ENCODE assay signal across 23 cellular contexts in the genomic region with DNA sequence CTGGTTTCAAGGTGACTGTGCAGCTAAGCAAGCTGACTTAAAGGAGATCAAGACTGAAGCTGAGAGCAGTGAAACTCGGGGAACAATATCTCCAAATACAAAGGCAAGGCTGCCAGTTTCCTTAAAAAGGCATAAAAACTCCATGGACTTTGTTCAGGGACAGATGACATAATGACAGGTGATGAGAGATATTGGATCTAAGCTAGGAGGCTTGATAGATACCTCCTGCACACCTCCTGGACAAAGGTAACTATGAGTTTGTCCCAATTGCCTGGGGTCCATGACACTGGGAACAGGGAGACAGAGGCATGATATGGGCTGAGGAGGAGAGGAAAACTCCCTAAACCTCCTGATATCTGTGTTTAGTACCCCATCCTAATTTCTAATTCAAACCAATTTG. TPM values are rescaled to one million over a fixed set of nuclear protein-coding genes. Genes with fewer than 3 reads are reported as not detected.
DNase-seq lines count a peak whose midpoint lies in the region; ATAC-seq and TF ChIP-seq lines count a peak whose summit lies in the region.
"Had no signal": no experiment of that assay in that cellular context is flagged by ENCODE, and none has a peak within 500 bp of the region (broad histone marks: within the 10 kb centered on the region; RNA-seq: fewer than 3 reads in every experiment).

No MANE protein-coding gene starts in this region.

- H3K4me2 ChIP-seq in osteoblast (ENCODE audit: insufficient read depth, low read length): no peak overlapping the region
- H3K4me2 ChIP-seq: BLaER1 had no signal

- peak; percentile 66 for ATAC-seq in left lobe of liver
- ATAC-seq in activated naive CD4-positive, alpha-beta T cell treated with anti-CD3 and anti-CD28 coated beads, Interleukin-2, amount 50 U/mL, for 72 hours: no peak
- no peak for ATAC-seq in lower lobe of right lung
- ATAC-seq: GM12878 had no signal

- no peak overlapping the region for H3K27ac ChIP-seq in esophagus muscularis mucosa (replicated peaks in 1 of 4)
- H3K27ac ChIP-seq in osteoblast (ENCODE audit: low read depth, low read length): no peak overlapping the region
- H3K27ac ChIP-seq in lower lobe of right lung: no peak overlapping the region
- H3K27ac ChIP-seq: BLaER1 had no signal

- H3K36me3 Mint-ChIP-seq in activated naive CD4-positive, alpha-beta T cell treated with anti-CD3 and anti-CD28 coated beads, Interleukin-2, amount 50 U/mL, for 72 hours: no peaks in the 10 kb centered on the region
- H3K36me3 Mint-ChIP-seq: CD14-positive monocyte; CD4-positive, alpha-beta memory T cell; CD4-positive, CD25-positive, alpha-beta regulatory T cell; CD8-positive, alpha-beta memory T cell had no signal

- no peak overlapping the region for H3K4me3 ChIP-seq in esophagus muscularis mucosa
- no peak overlapping the region for H3K4me3 ChIP-seq in osteoblast (ENCODE audit: insufficient read depth, low read length)
- H3K4me3 ChIP-seq in lower lobe of right lung: no peak overlapping the region
- H3K4me3 ChIP-seq: BLaER1, GM12878 had no signal

- H3K9me3 ChIP-seq in esophagus muscularis mucosa (no peaks in the 10 kb centered on the region), osteoblast (ENCODE audit: low read depth, low read length) (no peaks in the 10 kb centered on the region), lower lobe of right lung (no peaks in the 10 kb centered on the region)
- H3K9me3 ChIP-seq: BE2C, BLaER1 had no signal

- TF ChIP-seq CTCF in esophagus muscularis mucosa (IDR thresholded peaks at IDR 0.05) (no peak), osteoblast (IDR thresholded peaks at IDR 0.05; ENCODE audit: extremely low read depth, low read depth, low read length) (no peak), lower lobe of right lung (IDR thresholded peaks at IDR 0.05) (no peak)

- H3K4me1 ChIP-seq in esophagus muscularis mucosa (no peaks in the 10 kb centered on the region), osteoblast (ENCODE audit: insufficient read depth, low read length) (no peaks in the 10 kb centered on the region), lower lobe of right lung (no peaks in the 10 kb centered on the region)
- H3K4me1 ChIP-seq: BE2C, BLaER1 had no signal

- no peaks in the 10 kb centered on the region for H4K20me1 ChIP-seq in osteoblast (ENCODE audit: insufficient read depth, low read length)
- H4K20me1 ChIP-seq: BLaER1 had no signal

- no peaks in the 10 kb centered on the region for H3K79me2 ChIP-seq in osteoblast (ENCODE audit: insufficient read depth, low read length)

- 67% methylated on average over 1 of the region's 1 CpG for WGBS in esophagus muscularis mucosa

- TF ChIP-seq EP300 in esophagus muscularis mucosa (IDR thresholded peaks at IDR 0.05): no peak

- H3K36me3 ChIP-seq in esophagus muscularis mucosa: no peaks in the 10 kb centered on the region
- no peaks in the 10 kb centered on the region for H3K36me3 ChIP-seq in osteoblast (ENCODE audit: insufficient read depth, low read length)
- no peaks in the 10 kb centered on the region for H3K36me3 ChIP-seq in lower lobe of right lung
- H3K36me3 ChIP-seq: BE2C, BLaER1 had no signal

- intact Hi-C loops in esophagus muscularis mucosa (cut with DNase I): no loop called here
- intact Hi-C loops in lower lobe of right lung (cut with DNase I): no loop called here

- TF ChIP-seq POLR2A in esophagus muscularis mucosa (IDR thresholded peaks at IDR 0.05; ENCODE audit: low read depth): no peak

- DNase-seq in esophagus muscularis mucosa (ENCODE audit: extremely low spot score): peak; percentile 60
- DNase-seq in left lobe of liver (ENCODE audit: low spot score): no peak
- DNase-seq in osteoblast (ENCODE audit: insufficient read length, low spot score, missing footprints): peak; percentile 9
- no peak for DNase-seq in activated naive CD4-positive, alpha-beta T cell treated with anti-CD3 and anti-CD28 coated beads, Interleukin-2, amount 50 U/mL, for 72 hours (ENCODE audit: low spot score in 2 of 2)
- DNase-seq in lower lobe of right lung: no peak
- DNase-seq: 8988T; ACHN; BE2C; C1 segment of cervical spinal cord; CD4-positive, alpha-beta memory T cell; CD4-positive, CD25-positive, alpha-beta regulatory T cell; CD8-positive, alpha-beta memory T cell; COR-L47; DMS 273 treated with DMSO at 0.1 percent for 48 hours; DMS153; DMS53; DMS79; DND-41; EL; GDM1 had no signal

- H2AFZ ChIP-seq in osteoblast (ENCODE audit: low read length): no peak overlapping the region

- H3K27ac Mint-ChIP-seq in activated naive CD4-positive, alpha-beta T cell treated with anti-CD3 and anti-CD28 coated beads, Interleukin-2, amount 50 U/mL, for 72 hours: no peak overlapping the region
- H3K27ac Mint-ChIP-seq: CD14-positive monocyte; CD4-positive, alpha-beta memory T cell; CD4-positive, CD25-positive, alpha-beta regulatory T cell; CD8-positive, alpha-beta memory T cell had no signal

- H3K27me3 ChIP-seq in esophagus muscularis mucosa (no peaks in the 10 kb centered on the region), osteoblast (ENCODE audit: insufficient read depth, low read length) (no peaks in the 10 kb centered on the region), lower lobe of right lung (ENCODE audit: low read depth) (no peaks in the 10 kb centered on the region)
- H3K27me3 ChIP-seq: BE2C, BLaER1 had no signal

- no peaks in the 10 kb centered on the region for H3K9me3 Mint-ChIP-seq in activated naive CD4-positive, alpha-beta T cell treated with anti-CD3 and anti-CD28 coated beads, Interleukin-2, amount 50 U/mL, for 72 hours
- H3K9me3 Mint-ChIP-seq: CD4-positive, alpha-beta memory T cell; CD4-positive, CD25-positive, alpha-beta regulatory T cell; CD8-positive, alpha-beta memory T cell had no signal

RNA-seq across cellular contexts. Expression of a gene that starts 55.2 kb away (rescaled TPM):
- total RNA-seq in esophagus muscularis mucosa (10 to 100 TPM; 21.5 to 45.4 (median 30.3) TPM), left lobe of liver (35.3 TPM), osteoblast (22.8 and 23.6 TPM in 2 replicates), lower lobe of right lung (11.3 TPM)
- total RNA-seq in activated naive CD4-positive, alpha-beta T cell treated with anti-CD3 and anti-CD28 coated beads, Interleukin-2, amount 50 U/mL, for 72 hours: 1 to 10 TPM in 1 of 2 donors, under 1 TPM in 1; 0.57 to 8.6 TPM

Comparison
In these comparisons a context has a peak if more than half of its experiments do, and no peak if none do; other contexts are left out.
1. DNase-seq: peak in esophagus muscularis mucosa (single experiment) and osteoblast (single experiment); none in left lobe of liver (single experiment), activated naive CD4-positive, alpha-beta T cell treated with anti-CD3 and anti-CD28 coated beads, Interleukin-2, amount 50 U/mL, for 72 hours (0 of 2) and lower lobe of right lung (single experiment).